In the genomic region with DNA sequence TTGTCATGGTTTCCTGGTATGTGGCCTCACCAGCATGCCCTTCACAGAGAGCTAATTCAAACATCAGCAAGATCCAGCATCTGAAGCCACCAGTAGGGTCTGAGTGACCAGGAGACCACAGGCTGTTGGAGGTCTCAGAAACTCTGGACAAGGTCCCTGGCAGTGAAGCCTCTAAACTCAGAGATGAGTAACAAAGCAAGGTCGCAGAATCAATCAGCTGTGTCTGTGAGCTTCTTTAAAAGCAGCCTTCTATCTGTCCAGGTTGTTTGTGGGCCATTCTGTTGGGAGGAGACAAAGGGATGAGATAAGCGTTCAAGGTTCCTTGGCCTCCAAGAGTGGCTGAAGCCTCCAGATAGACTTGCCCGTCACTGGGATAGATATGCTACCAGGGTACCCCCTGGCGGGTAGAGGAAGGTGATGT, we compare ENCODE assay signal across 18 cellular contexts.
"Had no signal": no experiment of that assay in that cellular context is flagged by ENCODE, and none has a peak within 500 bp of the region (broad histone marks: within the 10 kb centered on the region; RNA-seq: fewer than 3 reads in every experiment).

No MANE protein-coding gene starts in this region.

- H3K4me3 ChIP-seq: adrenal gland, cardiac muscle cell, esophagus muscularis mucosa, neural progenitor cell, sigmoid colon, spleen, stomach, testis, upper lobe of left lung had no signal

- H3K27ac Mint-ChIP-seq: activated CD8-positive, alpha-beta memory T cell treated with anti-CD3 and anti-CD28 coated beads, Interleukin-2, amount 10 ng/mL, durations not matched to agents 7 days and 5 days; activated naive CD4-positive, alpha-beta T cell treated with anti-CD3 and anti-CD28 coated beads, Interleukin-2, amount 50 U/mL, for 24 hours; neural progenitor cell had no signal

- H3K36me3 Mint-ChIP-seq: activated CD8-positive, alpha-beta memory T cell treated with anti-CD3 and anti-CD28 coated beads, Interleukin-2, amount 10 ng/mL, durations not matched to agents 7 days and 5 days; activated naive CD4-positive, alpha-beta T cell treated with anti-CD3 and anti-CD28 coated beads, Interleukin-2, amount 50 U/mL, for 24 hours; neural progenitor cell had no signal

- ATAC-seq: activated CD8-positive, alpha-beta memory T cell treated with anti-CD3 and anti-CD28 coated beads, Interleukin-2, amount 10 ng/mL, durations not matched to agents 7 days and 5 days had no signal

- H3K79me2 ChIP-seq: parathyroid adenoma had no signal

- H3K36me3 ChIP-seq: adrenal gland, cardiac muscle cell, esophagus muscularis mucosa, neural progenitor cell, sigmoid colon, spleen, stomach, upper lobe of left lung had no signal

- H3K9me3 ChIP-seq: adrenal gland, sigmoid colon, spleen, stomach, testis, upper lobe of left lung had no signal

- H2AFZ ChIP-seq: neural progenitor cell, parathyroid adenoma had no signal

- H3K27ac ChIP-seq: cardiac muscle cell, esophagus muscularis mucosa, neural progenitor cell, parathyroid adenoma, sigmoid colon, spleen, stomach, testis, upper lobe of left lung had no signal

- H3K9me3 Mint-ChIP-seq: activated naive CD4-positive, alpha-beta T cell treated with anti-CD3 and anti-CD28 coated beads, Interleukin-2, amount 50 U/mL, for 24 hours; neural progenitor cell had no signal

- H3K4me2 ChIP-seq: neural progenitor cell had no signal

- H3K4me3 Mint-ChIP-seq: activated CD8-positive, alpha-beta memory T cell treated with anti-CD3 and anti-CD28 coated beads, Interleukin-2, amount 10 ng/mL, durations not matched to agents 7 days and 5 days; activated naive CD4-positive, alpha-beta T cell treated with anti-CD3 and anti-CD28 coated beads, Interleukin-2, amount 50 U/mL, for 24 hours; neural progenitor cell had no signal

- H3K9ac ChIP-seq: neural progenitor cell, parathyroid adenoma had no signal

- H3K27me3 ChIP-seq: adrenal gland, cardiac muscle cell, esophagus muscularis mucosa, neural progenitor cell, sigmoid colon, spleen, stomach, testis, upper lobe of left lung had no signal

- H3K4me1 Mint-ChIP-seq: activated naive CD4-positive, alpha-beta T cell treated with anti-CD3 and anti-CD28 coated beads, Interleukin-2, amount 50 U/mL, for 24 hours; neural progenitor cell had no signal

- H3K4me1 ChIP-seq: esophagus muscularis mucosa, neural progenitor cell, parathyroid adenoma, sigmoid colon, stomach, testis had no signal

- DNase-seq: activated CD4-positive, alpha-beta T cell treated with anti-CD3 and anti-CD28 coated beads, Interleukin-2, amount 50 U/mL, for 4 hours; activated CD4-positive, CD25-positive, alpha-beta regulatory T cell treated with anti-CD3 and anti-CD28 coated beads, Interleukin-2, amount 50 U/mL, for 72 hours; activated CD8-positive, alpha-beta memory T cell treated with anti-CD3 and anti-CD28 coated beads, Interleukin-2, amount 10 ng/mL, durations not matched to agents 7 days and 5 days; activated effector memory CD4-positive, alpha-beta T cell treated with Interleukin-2 at 50 U/mL for 16 hours; activated T-cell treated with anti-CD3 and anti-CD28 coated beads, Interleukin-2, amount 50 U/mL, for 1 hour; adrenal gland; kidney glomerular epithelial cell; sigmoid colon; spleen; stomach; T-helper 9 cell; testis; upper lobe of left lung had no signal

- H3K27me3 Mint-ChIP-seq: activated naive CD4-positive, alpha-beta T cell treated with anti-CD3 and anti-CD28 coated beads, Interleukin-2, amount 50 U/mL, for 24 hours had no signal
